ENCODE assay signal across 1 cellular context in the genomic region with DNA sequence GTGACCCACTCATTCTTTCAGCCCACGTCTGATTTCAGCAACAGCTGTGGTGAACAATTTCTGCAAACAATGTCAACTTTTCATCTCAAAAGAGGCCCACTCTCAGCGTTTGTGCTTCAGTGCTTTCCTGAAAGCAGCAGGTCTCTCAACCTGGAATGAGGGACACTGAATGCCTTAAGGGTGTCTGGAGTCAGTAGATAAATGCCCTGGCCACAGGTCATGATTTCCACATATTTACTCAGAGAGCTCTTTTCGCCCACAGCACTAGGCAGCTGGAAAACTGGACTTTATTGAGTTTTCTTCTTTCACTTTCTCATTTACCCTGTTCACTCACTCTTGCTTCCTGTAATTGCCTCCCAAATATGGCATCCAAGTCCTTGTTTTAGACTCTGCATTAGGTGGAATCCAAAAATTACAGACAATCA.
TF ChIP-seq lines count a peak whose summit lies in the region.

No MANE protein-coding gene starts in this region.

TF ChIP-seq in SK-N-SH treated with all-trans-retinoic acid at 6 μM for 48 hours, 23 proteins besides CTCF, POLR2A, EP300 and RAD21 (continued from another document):
- TF ChIP-seq, protein P1, sequence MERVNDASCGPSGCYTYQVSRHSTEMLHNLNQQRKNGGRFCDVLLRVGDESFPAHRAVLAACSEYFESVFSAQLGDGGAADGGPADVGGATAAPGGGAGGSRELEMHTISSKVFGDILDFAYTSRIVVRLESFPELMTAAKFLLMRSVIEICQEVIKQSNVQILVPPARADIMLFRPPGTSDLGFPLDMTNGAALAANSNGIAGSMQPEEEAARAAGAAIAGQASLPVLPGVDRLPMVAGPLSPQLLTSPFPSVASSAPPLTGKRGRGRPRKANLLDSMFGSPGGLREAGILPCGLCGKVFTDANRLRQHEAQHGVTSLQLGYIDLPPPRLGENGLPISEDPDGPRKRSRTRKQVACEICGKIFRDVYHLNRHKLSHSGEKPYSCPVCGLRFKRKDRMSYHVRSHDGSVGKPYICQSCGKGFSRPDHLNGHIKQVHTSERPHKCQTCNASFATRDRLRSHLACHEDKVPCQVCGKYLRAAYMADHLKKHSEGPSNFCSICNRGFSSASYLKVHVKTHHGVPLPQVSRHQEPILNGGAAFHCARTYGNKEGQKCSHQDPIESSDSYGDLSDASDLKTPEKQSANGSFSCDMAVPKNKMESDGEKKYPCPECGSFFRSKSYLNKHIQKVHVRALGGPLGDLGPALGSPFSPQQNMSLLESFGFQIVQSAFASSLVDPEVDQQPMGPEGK (CRISPR knock-in tag; IDR thresholded peaks at IDR 0.05; ENCODE audit: borderline replicate concordance) = no peak
- no peak for TF ChIP-seq CSDC2 (CRISPR knock-in tag; IDR thresholded peaks at IDR 0.05)
- TF ChIP-seq BACH2 (CRISPR knock-in tag; IDR thresholded peaks at IDR 0.05; ENCODE audit: borderline replicate concordance) = no peak
- TF ChIP-seq TCF4 (CRISPR knock-in tag; IDR thresholded peaks at IDR 0.05; ENCODE audit: borderline replicate concordance) = no peak
- TF ChIP-seq GLIS3 (CRISPR knock-in tag; IDR thresholded peaks at IDR 0.05) = no peak
- TF ChIP-seq ARNTL (CRISPR knock-in tag; IDR thresholded peaks at IDR 0.05; ENCODE audit: borderline replicate concordance, low read depth) = no peak
- TF ChIP-seq ZNF565 (CRISPR knock-in tag; conservative IDR thresholded peaks at IDR 0.05; ENCODE audit: low read depth) = no peak
- no peak for TF ChIP-seq CSRNP3 (CRISPR knock-in tag; IDR thresholded peaks at IDR 0.05)
- no peak for TF ChIP-seq ESRRG (CRISPR knock-in tag; IDR thresholded peaks at IDR 0.05)
- no peak for TF ChIP-seq ISL1 (CRISPR knock-in tag; IDR thresholded peaks at IDR 0.05)
- no peak for TF ChIP-seq ZFP3 (CRISPR knock-in tag; IDR thresholded peaks at IDR 0.05)
- no peak for TF ChIP-seq TSHZ2 (CRISPR knock-in tag; IDR thresholded peaks at IDR 0.05)
